ENCODE assay signal across 20 cellular contexts in the genomic region with DNA sequence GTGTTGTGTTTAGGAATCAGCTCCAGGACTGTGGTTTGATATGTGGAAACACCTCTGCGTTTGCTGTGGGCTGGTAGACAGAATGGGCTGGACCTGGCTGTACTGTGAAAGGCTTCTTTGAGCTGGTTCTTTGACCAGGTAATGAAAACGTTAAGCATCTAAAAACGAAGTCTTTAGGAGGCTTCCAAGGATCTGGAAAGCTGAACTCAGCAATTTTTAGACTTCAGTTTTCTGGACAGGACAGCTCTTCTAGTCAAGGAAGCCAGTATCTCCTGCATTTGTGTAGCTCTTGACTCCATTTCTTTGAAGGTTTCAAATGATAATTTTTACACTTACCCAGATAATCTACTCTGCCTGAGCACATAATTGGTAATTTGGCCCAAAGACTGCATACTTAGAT. TPM values are rescaled to one million over a fixed set of nuclear protein-coding genes. Genes with fewer than 3 reads are reported as not detected.
DNase-seq lines count a peak whose midpoint lies in the region; ATAC-seq, FAIRE-seq and TF ChIP-seq lines count a peak whose summit lies in the region.
"Had no signal": no experiment of that assay in that cellular context is flagged by ENCODE, and none has a peak within 500 bp of the region (broad histone marks: within the 10 kb centered on the region; RNA-seq: fewer than 3 reads in every experiment).

No MANE protein-coding gene starts in this region.

- intact Hi-C loops in heart left ventricle (cut with DNase I) (no loop called here), IMR-90 (cut with micrococcal nuclease) (no loop called here), K562 (cut with micrococcal nuclease) (no loop called here)

- H3K79me1 ChIP-seq in IMR-90 (ENCODE audit: low read depth in 1 of 2, low read length in 2 of 2): peaks cover 42 to 95% of the 10 kb centered on the region in 2 experiments

- TF ChIP-seq POLR2A in heart left ventricle (IDR thresholded peaks at IDR 0.05) (no peak), IMR-90 (IDR thresholded peaks at IDR 0.05; ENCODE audit: low read depth, low read length) (no peak), K562 (conservative IDR thresholded peaks at IDR 0.05) (no peak)

- POLR2A ChIA-PET in IMR-90 (lab: Charles Lee; ENCODE audit: unreplicated experiment): no interaction called here
- POLR2A ChIA-PET in K562 (lab: Yijun Ruan, JAX): interaction anchor here (0.8 to 1.2 kb wide), 4 partner anchors 9 to 89 kb away, joined by 3 to 6 read pairs (median 4); no protein-coding TSS in a partner anchor

- DNase-seq in cardiac muscle cell (ENCODE audit: low read depth in 1 of 2, low spot score in 1 of 2) (no peak), heart left ventricle (no peak), IMR-90 (no peak), K562 (ENCODE audit: extremely low read depth in 1 of 4, low spot score in 3 of 4) (no peak), NCI-H446 treated with DMSO at 0.1 percent for 48 hours (lab: John Stamatoyannopoulos, UW) (no peak), RKO (ENCODE audit: low spot score) (no peak)
- DNase-seq in stimulated activated naive CD4-positive, alpha-beta T cell treated with Interleukin-2 at 50 U/mL for 16 hours (lab: John Stamatoyannopoulos, UW): no peak
- DNase-seq: CD4-positive, alpha-beta memory T cell; DMS153; GOT3; Karpas-422; NCI-H1417; NCI-H1694 treated with DMSO at 0.1 percent for 48 hours; PC-9; SHP77 treated with DMSO at 0.1 percent for 48 hours; SK-N-SH had no signal

- H4K91ac ChIP-seq in IMR-90 (ENCODE audit: insufficient read depth, low read depth, low read length): no peak overlapping the region

- no peak overlapping the region for H2BK15ac ChIP-seq in IMR-90 (ENCODE audit: low read depth, low read length)

- BruUV-seq in IMR-90 (replicated peaks; lab: Mats Ljungman, UMichigan) (no TSS peak), K562 (replicated peaks; lab: Mats Ljungman, UMichigan) (no TSS peak)

- H4K20me1 ChIP-seq in IMR-90 (ENCODE audit: insufficient read depth, low read length): peaks cover 86% of the 10 kb centered on the region
- peaks cover 28% of the 10 kb centered on the region for H4K20me1 ChIP-seq in K562 (replicated peaks; ENCODE audit: control insufficient read depth, insufficient read depth, low read length)

- no peak overlapping the region for H2AK5ac ChIP-seq in IMR-90 (ENCODE audit: low read depth, low read length)

- H3K27me3 ChIP-seq in cardiac muscle cell: no peaks in the 10 kb centered on the region
- no peaks in the 10 kb centered on the region for H3K27me3 ChIP-seq in heart left ventricle
- no peaks in the 10 kb centered on the region for H3K27me3 ChIP-seq in IMR-90 (ENCODE audit: control insufficient read depth, insufficient read depth, low read length)
- no peaks in the 10 kb centered on the region for H3K27me3 ChIP-seq in K562 (ENCODE audit: control insufficient read depth in 2 of 2, insufficient read depth in 2 of 2, low read length in 2 of 2)

- in situ Hi-C loops in IMR-90 (cut with MboI; ENCODE audit: low sequenced_read_pairs) (no loop called here), K562 (cut with MboI) (no loop called here)

- no peak for TF ChIP-seq RAD21 in IMR-90 (IDR thresholded peaks at IDR 0.05; ENCODE audit: low read length)
- no peak for TF ChIP-seq RAD21 in K562 (CRISPR knock-in tag; conservative IDR thresholded peaks at IDR 0.05 in 1 of 2, IDR thresholded peaks at IDR 0.05 in 1 of 2)

- H3K4me1 ChIP-seq in cardiac muscle cell (ENCODE audit: low read depth) (peaks cover 37% of the 10 kb centered on the region), heart left ventricle (peaks cover 0 to 85% (median 26%) of the 10 kb centered on the region in 12 donors), IMR-90 (ENCODE audit: control insufficient read depth, insufficient read depth, low read length) (peaks cover 5% of the 10 kb centered on the region), K562 (replicated peaks in 1 of 2; ENCODE audit: control insufficient read depth in 2 of 2, insufficient read depth in 2 of 2, low read length in 2 of 2) (peaks cover 7 to 19% of the 10 kb centered on the region in 2 experiments; a peak in 4 of 5 replicates)

- H2BK5ac ChIP-seq in IMR-90 (ENCODE audit: low read depth, low read length, poor library complexity, severe bottlenecking): no peak overlapping the region

- no peak for FAIRE-seq in K562 (lab: Jason Lieb, UNC)
- FAIRE-seq: A204.1, G401.6 had no signal

- no peaks in the 10 kb centered on the region for H3K9me3 ChIP-seq in cardiac muscle cell (ENCODE audit: low read depth)
- H3K9me3 ChIP-seq in heart left ventricle: peaks cover 0 to 9% (median 0%) of the 10 kb centered on the region in 12 donors
- H3K9me3 ChIP-seq in IMR-90 (ENCODE audit: control insufficient read depth, insufficient read depth, low read length): peaks cover 2% of the 10 kb centered on the region
- no peaks in the 10 kb centered on the region for H3K9me3 ChIP-seq in K562 (replicated peaks; ENCODE audit: control insufficient read depth, insufficient read depth, low read depth, low read length)
- H3K9me3 ChIP-seq: SK-N-SH had no signal

- no peak overlapping the region for H4K5ac ChIP-seq in IMR-90 (ENCODE audit: low read depth, low read length)

- dilution Hi-C loops in IMR-90 (cut with HindIII; ENCODE audit: low sequenced_read_pairs, unreplicated experiment): loop anchor here (25.0 kb wide), 1 partner anchor 100 kb away; no protein-coding TSS in a partner anchor

- H3K9ac ChIP-seq in IMR-90 (ENCODE audit: low read depth, low read length) (no peak overlapping the region), K562 (ENCODE audit: insufficient read depth in 1 of 2, low read depth in 2 of 2, low read length in 2 of 2) (no peak overlapping the region)
- H3K9ac ChIP-seq: SK-N-SH had no signal

- H3K4ac ChIP-seq in IMR-90 (ENCODE audit: low read depth, low read length): no peak overlapping the region

- H3K4me2 ChIP-seq in IMR-90 (ENCODE audit: low read depth, low read length) (no peak overlapping the region), K562 (ENCODE audit: insufficient read depth, low read length) (no peak overlapping the region)
- H3K4me2 ChIP-seq: PC-9, SK-N-SH had no signal

- no peak for TF ChIP-seq EP300 in K562 (IDR thresholded peaks at IDR 0.05; ENCODE audit: low read length)

- H3K18ac ChIP-seq in IMR-90 (ENCODE audit: low read depth, low read length): no peak overlapping the region

- H3K4me3 ChIP-seq in cardiac muscle cell: no peak overlapping the region
- H3K4me3 ChIP-seq in heart left ventricle: no peak overlapping the region
- no peak overlapping the region for H3K4me3 ChIP-seq in IMR-90 (ENCODE audit: insufficient read depth, low read depth, low read length)
- no peak overlapping the region for H3K4me3 ChIP-seq in K562
- H3K4me3 ChIP-seq: PC-9 had no signal

- H3K56ac ChIP-seq in IMR-90 (ENCODE audit: extremely low read depth, insufficient read depth, low read length): no peak overlapping the region

- no peak overlapping the region for H4K8ac ChIP-seq in IMR-90 (ENCODE audit: low read depth in 2 of 2, low read length in 2 of 2)

- no peak overlapping the region for H3K14ac ChIP-seq in IMR-90 (replicated peaks; ENCODE audit: low read depth, low read length)

- no peak overlapping the region for H2BK20ac ChIP-seq in IMR-90 (ENCODE audit: low read depth, low read length)

- WGBS in heart left ventricle, 4 donors: 75 to 85% (median 78%) methylated on average over 3 of the region's 3 CpGs
- 79% methylated on average over 3 of the region's 3 CpGs; no CpG with 5 or more reads in 1 of the 2 experiments for WGBS in IMR-90 (ENCODE audit: extremely low coverage in 2 of 2, insufficient read length in 1 of 2), 2 experiments
- WGBS in K562 (ENCODE audit: insufficient coverage, low coverage, missing lambda C conversion rate): 47% methylated on average over 3 of the region's 3 CpGs

- peaks cover 96% of the 10 kb centered on the region for H3K79me2 ChIP-seq in K562 (ENCODE audit: control insufficient read depth, insufficient read depth, low read length)

- H2AK9ac ChIP-seq in IMR-90 (replicated peaks; ENCODE audit: low read depth, low read length, poor library complexity): no peak overlapping the region

- no peak overlapping the region for H2AFZ ChIP-seq in IMR-90 (replicated peaks; ENCODE audit: low read length, poor library complexity)
- no peak overlapping the region for H2AFZ ChIP-seq in K562 (ENCODE audit: low read depth, low read length)
- H2AFZ ChIP-seq: PC-9 had no signal

- H2BK120ac ChIP-seq in IMR-90 (ENCODE audit: low read depth, low read length): no peak overlapping the region

- no peaks in the 10 kb centered on the region for H3K36me3 ChIP-seq in cardiac muscle cell
- H3K36me3 ChIP-seq in heart left ventricle: no peaks in the 10 kb centered on the region
- H3K36me3 ChIP-seq in IMR-90 (ENCODE audit: control insufficient read depth, insufficient read depth, low read length): no peaks in the 10 kb centered on the region
- H3K36me3 ChIP-seq in K562 (ENCODE audit: control insufficient read depth, insufficient read depth, low read length): 0 out of 3 replicates have a peak, but pooled peaks cover 4% of the 10 kb centered on the region

- no peak overlapping the region for H3K23ac ChIP-seq in IMR-90 (ENCODE audit: low read depth, low read length)

- H3K9me1 ChIP-seq in IMR-90 (ENCODE audit: insufficient read depth, low read length): peaks cover 18% of the 10 kb centered on the region; the same call in 1 of the 2 replicates
- peaks cover 6% of the 10 kb centered on the region for H3K9me1 ChIP-seq in K562 (ENCODE audit: control insufficient read depth, insufficient read depth, low read length)

- CTCF ChIA-PET in IMR-90 (lab: Yijun Ruan, JAX) (no interaction called here), K562 (lab: Yijun Ruan, JAX; ENCODE audit: low intra/inter-chr PET ratio) (interaction anchor here (0.6 kb wide), 1 partner anchor 880 kb away, joined by 3 read pairs; no protein-coding TSS in a partner anchor)

- H3K27ac ChIP-seq in cardiac muscle cell: peak overlapping the region; percentile 52
- peak overlapping the region in 1 of 12 donors; percentile 63 for H3K27ac ChIP-seq in heart left ventricle
- no peak overlapping the region for H3K27ac ChIP-seq in IMR-90 (ENCODE audit: insufficient read depth, low read length)
- H3K27ac ChIP-seq in K562 (ENCODE audit: extremely low read depth, low read depth, low read length): no peak overlapping the region
- H3K27ac ChIP-seq: PC-9, RWPE1 had no signal

- ATAC-seq in heart left ventricle (no peak), IMR-90 (ENCODE audit: low read depth) (no peak), K562 (no peak)
- ATAC-seq: HCT116 had no signal

- no peak for TF ChIP-seq CTCF in cardiac muscle cell (IDR thresholded peaks at IDR 0.05; ENCODE audit: low read depth, low read length)
- no peak for TF ChIP-seq CTCF in heart left ventricle (IDR thresholded peaks at IDR 0.05)
- no peak for TF ChIP-seq CTCF in IMR-90 (conservative IDR thresholded peaks at IDR 0.05; ENCODE audit: low read depth, low read length)
- TF ChIP-seq CTCF in K562 (IDR thresholded peaks at IDR 0.05 in 2 of 3, conservative IDR thresholded peaks at IDR 0.05 in 1 of 3; ENCODE audit: insufficient read depth in 2 of 3, low read depth in 1 of 3, low read length in 3 of 3): no peak

RNA-seq across cellular contexts. Expression of a gene that starts 25.5 kb away (rescaled TPM):
- total RNA-seq in cardiac muscle cell (62.7 and 70.7 TPM in 2 replicates), heart left ventricle (100 to 1,000 TPM in 2 of 9 donors, 10 to 100 TPM in 7; 34.6 to 134 (median 39.3) TPM), IMR-90 (2012; rRNA removed) (37.8 and 58.9 TPM in 2 replicates), K562 (2014; rRNA removed) (30.0 and 37.6 TPM in 2 replicates), K562 (2014; rRNA removed; fragmentation: Illumina TruSeq; extraction: Trizol) (29.3 and 29.7 TPM in 2 replicates), K562 (2015; rRNA removed; fragmentation: Illumina TruSeq; extraction: Trizol) (22.4 and 24.6 TPM in 2 replicates), K562 (2021) (55.9 and 58.3 TPM in 2 replicates)
- polyA plus RNA-seq in cardiac muscle cell (96.5 and 97.0 TPM in 2 replicates), heart left ventricle (100 to 1,000 TPM in 1 of 2 donors, 10 to 100 TPM in 1; 15.8 to 164 TPM), IMR-90 (2012; rRNA removed) (33.3 and 34.7 TPM in 2 replicates), K562 (2011; rRNA removed) (45.5 and 48.2 TPM in 2 replicates), K562 (2014; fragmentation: Illumina TruSeq; extraction: Trizol) (41.4 and 42.3 TPM in 2 replicates), K562 (2014; fragmentation: Nextera tagmentation; extraction: Ambion mirVana) (10 to 100 TPM in 1 of 2 experiments, 1 to 10 TPM in 1; 7.5 to 10.9 TPM), K562 (2014; rRNA removed) (45.0 and 52.7 TPM in 2 replicates)
- polyA plus RNA-seq in IMR-90 (2012; cell fraction: cytosol; rRNA removed): 18.9 and 28.3 TPM in 2 replicates
- polyA plus RNA-seq in IMR-90 (2012; cell fraction: nucleus; rRNA removed; ENCODE audit: low replicate concordance): 9.2 and 28.3 TPM in 2 replicates
- total RNA-seq in K562 (2011; cell fraction: chromatin; rRNA removed; ENCODE audit: low replicate concordance): 21.2 and 29.3 TPM in 2 replicates
- 13.3 and 13.7 TPM in 2 replicates for total RNA-seq in K562 (2011; cell fraction: nucleolus; rRNA removed)
- 19.4 and 21.1 TPM in 2 replicates for total RNA-seq in K562 (2011; cell fraction: nucleoplasm; rRNA removed)
- 31.5 and 44.6 TPM in 2 replicates for polyA plus RNA-seq in K562 (2011; cell fraction: cytosol; rRNA removed)
- 18.0 and 20.6 TPM in 2 replicates for polyA plus RNA-seq in K562 (2011; cell fraction: nucleus; rRNA removed)
- 44.7 and 48.5 TPM in 2 replicates for polyA plus RNA-seq in K562 (2012)
- polyA minus RNA-seq in K562 (2011; rRNA and poly(A)+ RNA removed): 24.3 and 25.8 TPM in 2 replicates
- polyA minus RNA-seq in K562 (2011; cell fraction: cytosol; rRNA and poly(A)+ RNA removed): 17.0 and 20.3 TPM in 2 replicates
- polyA minus RNA-seq in K562 (2011; cell fraction: nucleus; rRNA and poly(A)+ RNA removed): 6.5 and 10.6 TPM in 2 replicates

RNA-seq across cellular contexts. Expression of a gene that starts 55.7 kb away (rescaled TPM):
- total RNA-seq in cardiac muscle cell: 14.7 and 15.0 TPM in 2 replicates
- polyA plus RNA-seq in cardiac muscle cell: 17.1 and 23.6 TPM in 2 replicates
- 1 to 10 TPM; 1.9 to 6.2 (median 3.8) TPM for total RNA-seq in heart left ventricle
- 1 to 10 TPM; 2.2 to 5.9 TPM for polyA plus RNA-seq in heart left ventricle
- 7.3 and 15.0 TPM in 2 replicates for total RNA-seq in IMR-90 (2012; rRNA removed)
- 6.3 and 6.9 TPM in 2 replicates for polyA plus RNA-seq in IMR-90 (2012; rRNA removed)
- polyA plus RNA-seq in IMR-90 (2012; cell fraction: cytosol; rRNA removed): 0.89 and 1.9 TPM in 2 replicates
- 0.44 and 2.3 TPM in 2 replicates for polyA plus RNA-seq in IMR-90 (2012; cell fraction: nucleus; rRNA removed; ENCODE audit: low replicate concordance)
- total RNA-seq in K562 (2011; cell fraction: chromatin; rRNA removed; ENCODE audit: low replicate concordance): 21.9 and 44.7 TPM in 2 replicates
- 15.3 and 17.0 TPM in 2 replicates for total RNA-seq in K562 (2011; cell fraction: nucleolus; rRNA removed)
- 25.1 and 31.1 TPM in 2 replicates for total RNA-seq in K562 (2011; cell fraction: nucleoplasm; rRNA removed)
- 29.9 and 31.1 TPM in 2 replicates for total RNA-seq in K562 (2014; rRNA removed)
- 45.8 and 64.9 TPM in 2 replicates for total RNA-seq in K562 (2014; rRNA removed; fragmentation: Illumina TruSeq; extraction: Trizol)
- 40.4 and 41.9 TPM in 2 replicates for total RNA-seq in K562 (2015; rRNA removed; fragmentation: Illumina TruSeq; extraction: Trizol)
- 27.4 and 28.0 TPM in 2 replicates for total RNA-seq in K562 (2021)
- 15.2 and 22.9 TPM in 2 replicates for polyA plus RNA-seq in K562 (2011; rRNA removed)
- 5.1 and 8.0 TPM in 2 replicates for polyA plus RNA-seq in K562 (2011; cell fraction: cytosol; rRNA removed)
- polyA plus RNA-seq in K562 (2011; cell fraction: nucleus; rRNA removed): 6.7 and 7.4 TPM in 2 replicates
- 23.8 and 27.9 TPM in 2 replicates for polyA plus RNA-seq in K562 (2012)
- 61.4 and 62.1 TPM in 2 replicates for polyA plus RNA-seq in K562 (2014; fragmentation: Illumina TruSeq; extraction: Trizol)
- polyA plus RNA-seq in K562 (2014; fragmentation: Nextera tagmentation; extraction: Ambion mirVana): 10 to 100 TPM; 55.6 to 58.9 TPM
- polyA plus RNA-seq in K562 (2014; rRNA removed): 25.7 and 42.0 TPM in 2 replicates
- polyA minus RNA-seq in K562 (2011; rRNA and poly(A)+ RNA removed): 37.5 and 43.0 TPM in 2 replicates
- 12.2 and 18.7 TPM in 2 replicates for polyA minus RNA-seq in K562 (2011; cell fraction: cytosol; rRNA and poly(A)+ RNA removed)
- polyA minus RNA-seq in K562 (2011; cell fraction: nucleus; rRNA and poly(A)+ RNA removed): 7.7 and 14.1 TPM in 2 replicates
